2 cellular contexts compared by ENCODE assay signal in genomic region chrX:153848325-153848724, GRCh38.
TF ChIP-seq lines count a peak whose summit lies in the region.

No MANE protein-coding gene starts in this region.

TF ChIP-seq in GM23338, 12 proteins besides CTCF, POLR2A, EP300 and RAD21:
- no peak for TF ChIP-seq ETS1 (IDR thresholded peaks at IDR 0.05)
- TF ChIP-seq CREB1 (CRISPR knock-in tag; IDR thresholded peaks at IDR 0.05; ENCODE audit: low read depth) = no peak
- peak; percentile 98 for TF ChIP-seq ZNF462 (CRISPR knock-in tag; IDR thresholded peaks at IDR 0.05)
- peak; percentile 66 for TF ChIP-seq NANOG (IDR thresholded peaks at IDR 0.05; ENCODE audit: borderline replicate concordance)

TF ChIP-seq in WTC11, 78 proteins besides CTCF, POLR2A, EP300 and RAD21:
- TF ChIP-seq SMAD4 (CRISPR knock-in tag; IDR thresholded peaks at IDR 0.05) = no peak
- TF ChIP-seq GABPB1 (CRISPR knock-in tag; IDR thresholded peaks at IDR 0.05) = no peak
- TF ChIP-seq RORB (CRISPR knock-in tag; IDR thresholded peaks at IDR 0.05) = no peak
- no peak for TF ChIP-seq ZBTB21 (CRISPR knock-in tag; IDR thresholded peaks at IDR 0.05; ENCODE audit: borderline replicate concordance)
- TF ChIP-seq PRDM15 (CRISPR knock-in tag; IDR thresholded peaks at IDR 0.05) = peak; percentile 86
- no peak for TF ChIP-seq FOXP4 (CRISPR knock-in tag; IDR thresholded peaks at IDR 0.05)
- no peak for TF ChIP-seq TEAD4 (CRISPR knock-in tag; IDR thresholded peaks at IDR 0.05)
- TF ChIP-seq TP53 (CRISPR knock-in tag; IDR thresholded peaks at IDR 0.05) = no peak
- TF ChIP-seq FOXK1 (CRISPR knock-in tag; IDR thresholded peaks at IDR 0.05) = 0 out of 2 replicates have a peak, but pooled peaks have one; percentile 18
